Comparison of ENCODE assay signal across 1 cellular context in the genomic region with DNA sequence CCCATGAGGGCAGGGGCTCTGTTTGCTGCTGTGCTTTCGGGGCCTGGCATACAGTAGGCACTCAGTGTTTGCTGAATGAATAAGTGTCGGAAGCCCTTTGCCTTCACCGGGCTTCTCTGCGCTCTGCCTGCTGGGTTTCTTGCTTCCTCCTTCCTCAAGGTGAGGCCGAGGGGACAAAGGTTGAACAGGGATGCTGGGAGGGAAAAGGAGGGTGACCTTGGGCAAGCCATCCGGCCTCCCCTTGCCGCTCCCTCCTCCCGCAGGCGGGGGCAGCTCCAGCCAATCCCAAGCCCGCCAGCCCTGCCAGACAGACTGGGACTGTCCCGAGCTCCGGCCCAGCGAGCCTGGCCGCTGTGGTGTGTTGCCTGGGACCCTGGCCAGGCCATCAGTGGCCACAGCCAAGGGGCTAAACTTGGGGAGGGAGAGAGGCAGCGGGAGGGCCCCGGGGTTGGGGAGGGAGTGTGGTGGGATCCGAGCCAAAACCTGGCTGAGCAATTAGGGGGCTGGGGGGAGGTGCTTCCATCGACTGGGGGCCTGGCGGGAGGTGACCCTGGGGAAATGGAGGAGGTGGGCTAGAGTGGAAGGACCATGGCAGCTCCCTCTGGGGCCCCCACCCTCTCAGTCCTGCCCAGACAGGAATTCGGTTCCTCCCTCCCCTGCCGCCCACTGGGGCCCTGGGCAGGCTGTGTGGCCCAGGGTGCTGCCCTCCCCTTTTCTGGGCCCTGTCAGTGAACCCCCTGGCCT.
A peak's percentile ranks its signal among the peaks of the same experiment; 100 is the strongest.
TF ChIP-seq lines count a peak whose summit lies in the region.

No MANE protein-coding gene starts in this region.

TF ChIP-seq in H1, 55 proteins besides CTCF, POLR2A, EP300 and RAD21:
- TF ChIP-seq ASH2L (IDR thresholded peaks at IDR 0.05; ENCODE audit: low read length) (peak; percentile 40), TBP (IDR thresholded peaks at IDR 0.05; ENCODE audit: low read depth, low read length) (peak; percentile 39), SP4 (IDR thresholded peaks at IDR 0.05; ENCODE audit: low read length) (0 out of 2 replicates have a peak, but pooled peaks have one; percentile 6), TCF12 (IDR thresholded peaks at IDR 0.05; ENCODE audit: low read depth, low read length) (no peak), TAF1 (IDR thresholded peaks at IDR 0.05; ENCODE audit: low read depth, low read length) (peak; percentile 35; the same call in 1 of the 2 replicates)
